ENCODE assay signal across 27 cellular contexts in the genomic region with DNA sequence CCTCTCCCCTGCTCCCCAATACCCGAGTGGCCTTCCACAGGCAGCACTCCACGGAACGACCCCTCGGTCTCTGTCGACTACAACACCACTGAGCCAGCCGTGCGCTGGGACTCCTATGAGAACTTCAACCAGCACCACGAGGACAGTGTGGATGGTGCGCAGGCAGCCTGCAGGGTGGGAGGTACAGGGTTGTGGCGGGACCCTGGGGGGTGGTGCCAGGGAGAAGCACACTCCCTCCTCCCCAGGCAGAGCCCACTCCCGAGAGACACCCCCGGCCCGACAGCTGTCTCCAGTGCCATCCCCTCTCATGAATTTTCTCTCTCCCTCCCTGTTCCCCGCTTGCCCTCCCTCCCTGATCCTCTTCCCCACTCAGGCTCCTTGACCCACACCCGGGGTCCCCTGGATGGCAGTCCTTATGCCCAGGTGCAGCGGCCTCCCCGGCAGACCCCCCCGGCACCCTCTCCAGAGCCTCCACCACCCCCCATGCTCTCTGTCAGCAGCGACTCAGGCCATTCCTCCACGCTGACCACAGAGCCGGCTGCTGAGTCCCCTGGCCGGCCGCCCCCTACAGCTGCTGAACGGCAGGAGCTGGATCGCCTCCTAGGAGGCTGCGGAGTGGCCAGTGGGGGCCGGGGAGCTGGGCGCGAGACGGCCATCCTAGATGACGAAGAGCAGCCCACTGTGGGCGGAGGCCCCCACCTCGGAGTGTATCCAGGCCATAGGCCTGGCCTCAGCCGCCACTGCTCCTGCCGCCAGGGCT. TPM values are rescaled to one million over a fixed set of nuclear protein-coding genes. Genes with fewer than 3 reads are reported as not detected.
DNase-seq lines count a peak whose midpoint lies in the region; ATAC-seq, FAIRE-seq and TF ChIP-seq lines count a peak whose summit lies in the region.
"Had no signal": no experiment of that assay in that cellular context is flagged by ENCODE, and none has a peak within 500 bp of the region (broad histone marks: within the 10 kb centered on the region; RNA-seq: fewer than 3 reads in every experiment).

No MANE protein-coding gene starts in this region.

- no peak overlapping the region for H2BK20ac ChIP-seq in H9 (ENCODE audit: low read depth, low read length, poor library complexity, severe bottlenecking)

- no peak overlapping the region for H3K23ac ChIP-seq in H9 (ENCODE audit: insufficient read length, low read depth, low read length)

- H3K14ac ChIP-seq in H9 (ENCODE audit: insufficient read depth, low read length), result no peak overlapping the region; the same call in 1 of the 2 replicates

- no peak for TF ChIP-seq EP300 in sigmoid colon (IDR thresholded peaks at IDR 0.05)

- peaks cover 91% of the 10 kb centered on the region for H3K36me3 ChIP-seq in adipocyte (ENCODE audit: control insufficient read depth, insufficient read depth, low read length, severe bottlenecking)
- peaks cover 15 to 47% of the 10 kb centered on the region in 2 donors for H3K36me3 ChIP-seq in kidney (ENCODE audit: control insufficient read depth in 1 of 2, insufficient read depth in 2 of 2, low read length in 2 of 2)
- peaks cover 0 to 86% (median 12%) of the 10 kb centered on the region in 4 donors for H3K36me3 ChIP-seq in sigmoid colon
- H3K36me3 ChIP-seq: cardiac muscle cell, neural progenitor cell had no signal

- ATAC-seq in HG03520 (IDR thresholded peaks at IDR 0.05; ENCODE audit: unreplicated experiment) (no peak), left lobe of liver (no peak)
- ATAC-seq: foreskin keratinocyte, mucosa of descending colon, T-cell had no signal

- DNase-seq in H9, result peak; percentile 30
- DNase-seq in adipocyte (ENCODE audit: low read depth), result no peak
- DNase-seq in kidney, result peak; percentile 72
- DNase-seq in sigmoid colon, result peak; percentile 77
- DNase-seq in left lobe of liver (ENCODE audit: low spot score), result no peak
- DNase-seq in NCI-H69 (lab: John Stamatoyannopoulos, UW), result no peak
- no peak for DNase-seq in T-helper 9 cell
- DNase-seq: activated CD4-positive, alpha-beta T cell treated with anti-CD3 and anti-CD28 coated beads, Interleukin-2, amount 10 ng/mL, durations not matched to agents 7 days and 5 days; CD4-positive, CD25-positive, alpha-beta regulatory T cell; DMS 273 treated with DMSO at 0.1 percent for 48 hours; foreskin keratinocyte; Karpas-422; NCI-H187; retina; SIG-M5; stimulated activated CD8-positive, alpha-beta memory T cell treated with anti-CD3 and anti-CD28 coated beads, Interleukin-4, amount 100 ng/mL, for 48 hours; T-cell had no signal

- no peak overlapping the region for H4K8ac ChIP-seq in H9 (replicated peaks; ENCODE audit: insufficient read length, low read depth, low read length)

- no peak overlapping the region for H3K18ac ChIP-seq in H9 (ENCODE audit: insufficient read length, low read depth, low read length)

- H2AFZ ChIP-seq in H9 (ENCODE audit: low read length), result no peak overlapping the region
- H2AFZ ChIP-seq: neural progenitor cell had no signal

- H3K9ac ChIP-seq in H9 (ENCODE audit: extremely low read depth, insufficient read length, low read length), result no peak overlapping the region
- peak overlapping the region; percentile 59 for H3K9ac ChIP-seq in adipocyte (ENCODE audit: low read length)
- H3K9ac ChIP-seq in kidney (ENCODE audit: low read length in 2 of 2), result no peak overlapping the region
- H3K9ac ChIP-seq: neural progenitor cell had no signal

- no peak overlapping the region for H3T11ph ChIP-seq in H9 (ENCODE audit: low read length)

- WGBS in H9 (ENCODE audit: extremely low coverage, insufficient read length, low lambda C conversion rate), result no CpG with 5 or more reads among the region's 35 CpGs
- 87 to 88% methylated on average over 35 of the region's 35 CpGs for WGBS in sigmoid colon, 2 donors

- H3K4ac ChIP-seq in H9 (ENCODE audit: low read depth, low read length), result no peak overlapping the region

- H3K27me3 Mint-ChIP-seq in H9 (ENCODE audit: low read depth), result peaks cover 52% of the 10 kb centered on the region
- H3K27me3 Mint-ChIP-seq: activated CD4-positive, alpha-beta T cell treated with anti-CD3 and anti-CD28 coated beads, Interleukin-2, amount 10 ng/mL, durations not matched to agents 7 days and 5 days had no signal

- H3K4me3 ChIP-seq in adipocyte (ENCODE audit: low read length) (no peak overlapping the region), kidney (ENCODE audit: low read length in 2 of 2) (no peak overlapping the region), sigmoid colon (no peak overlapping the region)
- H3K4me3 ChIP-seq: adrenal gland, cardiac muscle cell, mucosa of descending colon, neural progenitor cell had no signal

- H2BK5ac ChIP-seq in H9 (ENCODE audit: insufficient read length, low read length), result no peak overlapping the region

- no peak overlapping the region for H3K4me2 ChIP-seq in H9 (ENCODE audit: insufficient read depth, insufficient read length, low read length)
- H3K4me2 ChIP-seq: neural progenitor cell had no signal

- no peak overlapping the region for H4K91ac ChIP-seq in H9 (ENCODE audit: insufficient read length, low read depth, low read length)

- H4K20me1 ChIP-seq in H9 (ENCODE audit: control insufficient read depth, insufficient read depth, insufficient read length), result no peaks in the 10 kb centered on the region

- no peak overlapping the region for H3K4me3 Mint-ChIP-seq in H9
- H3K4me3 Mint-ChIP-seq: activated CD4-positive, alpha-beta T cell treated with anti-CD3 and anti-CD28 coated beads, Interleukin-2, amount 10 ng/mL, durations not matched to agents 7 days and 5 days; CD4-positive, CD25-positive, alpha-beta regulatory T cell; neural progenitor cell; T-cell had no signal

- H3K23me2 ChIP-seq in H9 (ENCODE audit: insufficient read length, low read depth, low read length, poor library complexity, severe bottlenecking), result no peaks in the 10 kb centered on the region

- H3K27me3 ChIP-seq in H9 (ENCODE audit: insufficient read depth, low read length) (no peaks in the 10 kb centered on the region; the same call in 1 of the 2 replicates), adipocyte (replicated peaks; ENCODE audit: control insufficient read depth, insufficient read depth, low read length) (no peaks in the 10 kb centered on the region), sigmoid colon (no peaks in the 10 kb centered on the region)
- H3K27me3 ChIP-seq: adrenal gland, cardiac muscle cell, foreskin keratinocyte had no signal

- no peak overlapping the region for H3K56ac ChIP-seq in H9 (ENCODE audit: insufficient read length, low read depth, low read length)

- H3K79me2 ChIP-seq in H9 (ENCODE audit: insufficient read depth, low read length), result no peaks in the 10 kb centered on the region

- no peak overlapping the region for H2BK120ac ChIP-seq in H9 (ENCODE audit: low read depth, low read length, poor library complexity, severe bottlenecking)

- H3K4me1 ChIP-seq in H9 (ENCODE audit: insufficient read depth, low read length) (no peaks in the 10 kb centered on the region), adipocyte (ENCODE audit: control insufficient read depth, insufficient read depth, low read length) (peaks cover 56% of the 10 kb centered on the region), kidney (ENCODE audit: control insufficient read depth in 1 of 2, insufficient read depth in 1 of 2, low read depth in 1 of 2, low read length in 2 of 2) (peaks cover 19 to 36% of the 10 kb centered on the region in 2 donors), sigmoid colon (peaks cover 0 to 65% (median 50%) of the 10 kb centered on the region in 4 donors)
- H3K4me1 ChIP-seq: foreskin keratinocyte, neural progenitor cell had no signal

- H2BK15ac ChIP-seq in H9 (ENCODE audit: low read depth, low read length), result no peak overlapping the region

- no peak overlapping the region for H3K27ac ChIP-seq in H9 (ENCODE audit: insufficient read length, low read depth, low read length)
- no peak overlapping the region for H3K27ac ChIP-seq in kidney (ENCODE audit: low read depth in 2 of 2, low read length in 2 of 2)
- peak overlapping the region in 1 of 4 donors; percentile 53 for H3K27ac ChIP-seq in sigmoid colon
- H3K27ac ChIP-seq: cardiac muscle cell, foreskin keratinocyte, neural progenitor cell had no signal

- peaks cover 0 to 2% (median 0%) of the 10 kb centered on the region in 3 experiments; a peak in 2 of 7 replicates for H3K36me3 Mint-ChIP-seq in H9 (ENCODE audit: insufficient read depth in 1 of 3, low read depth in 3 of 3)
- H3K36me3 Mint-ChIP-seq: CD4-positive, CD25-positive, alpha-beta regulatory T cell; neural progenitor cell had no signal

- H3K9me3 Mint-ChIP-seq in H9, result no peaks in the 10 kb centered on the region
- H3K9me3 Mint-ChIP-seq: activated CD4-positive, alpha-beta T cell treated with anti-CD3 and anti-CD28 coated beads, Interleukin-2, amount 10 ng/mL, durations not matched to agents 7 days and 5 days; activated T-helper 2 cell treated with anti-CD3 and anti-CD28 coated beads, Interferon-gamma antibody, Interleukin-2, Interleukin-4, amounts not matched to agents 10 μg/mL and 5 μg/mL and 100 μg/mL, durations not matched to agents 14 hours and 24 hours and 36 hours; CD4-positive, CD25-positive, alpha-beta regulatory T cell; neural progenitor cell; T-cell had no signal

- FAIRE-seq in kidney (lab: Jason Lieb, UNC), result no peak

- H3K4me1 Mint-ChIP-seq in H9, result peaks cover 6 to 10% of the 10 kb centered on the region in 2 experiments

- TF ChIP-seq CTCF in H9 (conservative IDR thresholded peaks at IDR 0.05), result no peak
- TF ChIP-seq CTCF in kidney (IDR thresholded peaks at IDR 0.05; ENCODE audit: borderline replicate concordance, extremely low read depth, insufficient read depth), result no peak
- TF ChIP-seq CTCF in sigmoid colon (IDR thresholded peaks at IDR 0.05), result no peak

- no peak overlapping the region for H4K5ac ChIP-seq in H9 (ENCODE audit: insufficient read length, low read depth, low read length)

- H2BK12ac ChIP-seq in H9 (ENCODE audit: insufficient read length, low read depth, low read length), result no peak overlapping the region

- no peaks in the 10 kb centered on the region for H3K79me1 ChIP-seq in H9 (ENCODE audit: insufficient read depth, low read depth, low read length, poor library complexity, severe bottlenecking)

- intact Hi-C loops in kidney (cut with DNase I), result no loop called here
- intact Hi-C loops in sigmoid colon (cut with DNase I), result no loop called here

- no peak overlapping the region for H2AK5ac ChIP-seq in H9 (ENCODE audit: insufficient read length, low read length)

- H3K9me3 ChIP-seq in H9 (ENCODE audit: control insufficient read depth, low read depth, low read length), result no peaks in the 10 kb centered on the region
- no peaks in the 10 kb centered on the region for H3K9me3 ChIP-seq in adipocyte (ENCODE audit: control insufficient read depth, low read length)
- H3K9me3 ChIP-seq in kidney (ENCODE audit: control insufficient read depth in 1 of 2, low read length in 2 of 2), result no peaks in the 10 kb centered on the region
- no peaks in the 10 kb centered on the region for H3K9me3 ChIP-seq in sigmoid colon
- H3K9me3 ChIP-seq: adrenal gland, mucosa of descending colon had no signal

- no peak for TF ChIP-seq POLR2A in sigmoid colon (IDR thresholded peaks at IDR 0.05)

- no peak overlapping the region for H3K27ac Mint-ChIP-seq in H9
- H3K27ac Mint-ChIP-seq: activated CD4-positive, alpha-beta T cell treated with anti-CD3 and anti-CD28 coated beads, Interleukin-2, amount 10 ng/mL, durations not matched to agents 7 days and 5 days; activated T-helper 2 cell treated with anti-CD3 and anti-CD28 coated beads, Interferon-gamma antibody, Interleukin-2, Interleukin-4, amounts not matched to agents 10 μg/mL and 5 μg/mL and 100 μg/mL, durations not matched to agents 14 hours and 24 hours and 36 hours; CD4-positive, CD25-positive, alpha-beta regulatory T cell had no signal

RNA-seq across cellular contexts. Expression of gene TNS2, which starts 9.0 kb away (rescaled TPM):
- total RNA-seq in H9 (2021) (3.6 and 4.5 TPM in 2 replicates), kidney (179 TPM), sigmoid colon (100 to 1,000 TPM; 109 to 117 (median 113) TPM), left lobe of liver (146 TPM)
- polyA plus RNA-seq in kidney (ENCODE audit: insufficient read depth, low read depth, low replicate concordance) (90.1 TPM), sigmoid colon (10 to 100 TPM; 12.5 to 60.1 (median 47.4) TPM)

RNA-seq across cellular contexts. Expression of gene SPRYD3, which starts 20.3 kb away (rescaled TPM):
- total RNA-seq in H9 (2021), result 5.8 and 6.5 TPM in 2 replicates
- total RNA-seq in kidney, result 72.3 TPM
- polyA plus RNA-seq in kidney (ENCODE audit: insufficient read depth, low read depth, low replicate concordance), result 40.0 TPM
- 10 to 100 TPM; 31.9 to 41.4 (median 35.7) TPM for total RNA-seq in sigmoid colon
- polyA plus RNA-seq in sigmoid colon, result 10 to 100 TPM; 20.1 to 33.4 (median 27.0) TPM
- 16.2 TPM for total RNA-seq in left lobe of liver

RNA-seq across cellular contexts. Expression of gene IGFBP6, which starts 38.6 kb away (rescaled TPM):
- 4.2 and 5.7 TPM in 2 replicates for total RNA-seq in H9 (2021)
- total RNA-seq in kidney, result 203 TPM
- polyA plus RNA-seq in kidney (ENCODE audit: insufficient read depth, low read depth, low replicate concordance), result 57.3 TPM
- total RNA-seq in sigmoid colon, result 100 to 1,000 TPM; 127 to 444 (median 384) TPM
- polyA plus RNA-seq in sigmoid colon, result 100 to 1,000 TPM in 1 of 3 donors, 10 to 100 TPM in 1, 1 to 10 TPM in 1; 3.0 to 133 (median 35.9) TPM
- total RNA-seq in left lobe of liver, result 5.2 TPM
- total RNA-seq: activated T-helper 2 cell treated with anti-CD3 and anti-CD28 coated beads, Interferon-gamma antibody, Interleukin-2, Interleukin-4, amounts not matched to agents 10 μg/mL and 5 μg/mL and 100 μg/mL, durations not matched to agents 14 hours and 24 hours and 36 hours; CD4-positive, CD25-positive, alpha-beta regulatory T cell had no signal

RNA-seq across cellular contexts. Expression of gene SOAT2, which starts 44.4 kb away (rescaled TPM):
- total RNA-seq in H9 (2021) (not detected in 2 replicates), kidney (0.19 TPM), sigmoid colon (under 1 TPM in 2 of 4 donors, not detected in 2; 0.41 to 0.55 TPM), left lobe of liver (0.25 TPM)
- polyA plus RNA-seq in kidney (ENCODE audit: insufficient read depth, low read depth, low replicate concordance) (0.26 TPM), sigmoid colon (under 1 TPM in 1 of 3 donors, not detected in 2; 0.09 TPM)
- total RNA-seq: activated T-helper 2 cell treated with anti-CD3 and anti-CD28 coated beads, Interferon-gamma antibody, Interleukin-2, Interleukin-4, amounts not matched to agents 10 μg/mL and 5 μg/mL and 100 μg/mL, durations not matched to agents 14 hours and 24 hours and 36 hours; dermis microvascular lymphatic vessel endothelial cell; epithelial cell of proximal tubule; foreskin keratinocyte; G401; temporal lobe had no signal
- polyA plus RNA-seq: CD4-positive, CD25-positive, alpha-beta regulatory T cell; foreskin keratinocyte had no signal

RNA-seq across cellular contexts. Expression of gene EIF4B, which starts 52.6 kb away (rescaled TPM):
- total RNA-seq in H9 (2021) (713 and 723 TPM in 2 replicates), kidney (417 TPM), sigmoid colon (100 to 1,000 TPM; 475 to 575 (median 524) TPM), left lobe of liver (184 TPM)
- polyA plus RNA-seq in kidney (ENCODE audit: insufficient read depth, low read depth, low replicate concordance) (114 TPM), sigmoid colon (100 to 1,000 TPM; 136 to 233 (median 218) TPM)

Comparison
In these comparisons a context has a peak if more than half of its experiments do, and no peak if none do; other contexts are left out.
1. DNase-seq: peak in H9 (single experiment), kidney (single experiment) and sigmoid colon (single experiment); none in adipocyte (single experiment), left lobe of liver (single experiment), NCI-H69 (single experiment) and T-helper 9 cell (single experiment).
2. RNA of gene TNS2, which starts 9.0 kb away (total RNA-seq): 179 TPM in kidney (single experiment), 146 TPM in left lobe of liver (single experiment) and 109 to 117 TPM in sigmoid colon; 3.6 to 4.5 TPM in H9; every median in the first group is over 10 times any median in the second.
3. RNA of gene IGFBP6, which starts 38.6 kb away (total RNA-seq): 127 to 444 TPM in sigmoid colon and 203 TPM in kidney (single experiment); 5.2 TPM in left lobe of liver (single experiment) and 4.2 to 5.7 TPM in H9; every median in the first group is over 10 times any median in the second.